ENCODE assay signal across 1 cellular context in the genomic region with DNA sequence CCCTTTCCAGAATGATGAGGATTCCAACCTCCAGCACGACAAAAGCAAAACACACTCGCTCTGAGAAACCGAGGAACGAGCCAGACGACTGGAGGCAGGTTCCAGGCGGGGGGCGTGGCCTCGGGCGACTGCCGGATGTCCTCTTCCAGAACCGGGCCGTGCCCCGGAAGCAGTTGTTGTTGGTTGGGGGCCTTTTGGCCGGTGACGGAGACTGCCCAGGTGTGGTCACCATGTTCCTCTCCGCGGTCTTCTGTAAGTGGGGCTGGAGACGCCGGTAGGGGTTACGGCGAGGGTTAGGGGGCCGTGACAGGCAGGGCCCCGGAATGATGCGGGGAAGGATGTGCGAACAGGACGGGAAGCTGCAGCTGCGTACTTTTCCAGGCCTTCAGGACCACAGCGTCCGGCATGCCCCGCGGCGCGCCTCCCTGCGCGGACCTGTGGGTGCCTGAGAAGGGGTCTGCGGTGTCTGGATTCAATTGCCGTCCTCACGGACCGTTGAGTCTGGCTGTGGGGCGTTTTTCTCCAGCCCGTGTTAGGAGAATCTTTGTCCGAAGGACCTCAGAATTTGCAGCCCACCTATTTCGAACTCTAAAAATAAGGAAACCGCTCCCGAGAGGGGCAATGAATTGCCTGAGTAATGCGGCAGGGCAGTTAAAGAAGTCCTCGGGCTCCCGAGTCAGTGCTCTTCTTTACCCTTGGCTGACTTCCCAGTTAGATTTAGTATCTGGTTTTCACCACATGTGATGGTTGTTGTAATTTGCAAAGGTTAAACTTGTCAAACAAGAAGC.
TF ChIP-seq lines count a peak whose summit lies in the region.

A gene (plus strand): TSS at position 172 of the 788 bp plus-strand sequence. CDS start 59 bp downstream, at position 231.

TF ChIP-seq in HepG2, 621 proteins besides CTCF, POLR2A, EP300 and RAD21 (continued from another document and continues in another):
- TF ChIP-seq, protein P1, sequence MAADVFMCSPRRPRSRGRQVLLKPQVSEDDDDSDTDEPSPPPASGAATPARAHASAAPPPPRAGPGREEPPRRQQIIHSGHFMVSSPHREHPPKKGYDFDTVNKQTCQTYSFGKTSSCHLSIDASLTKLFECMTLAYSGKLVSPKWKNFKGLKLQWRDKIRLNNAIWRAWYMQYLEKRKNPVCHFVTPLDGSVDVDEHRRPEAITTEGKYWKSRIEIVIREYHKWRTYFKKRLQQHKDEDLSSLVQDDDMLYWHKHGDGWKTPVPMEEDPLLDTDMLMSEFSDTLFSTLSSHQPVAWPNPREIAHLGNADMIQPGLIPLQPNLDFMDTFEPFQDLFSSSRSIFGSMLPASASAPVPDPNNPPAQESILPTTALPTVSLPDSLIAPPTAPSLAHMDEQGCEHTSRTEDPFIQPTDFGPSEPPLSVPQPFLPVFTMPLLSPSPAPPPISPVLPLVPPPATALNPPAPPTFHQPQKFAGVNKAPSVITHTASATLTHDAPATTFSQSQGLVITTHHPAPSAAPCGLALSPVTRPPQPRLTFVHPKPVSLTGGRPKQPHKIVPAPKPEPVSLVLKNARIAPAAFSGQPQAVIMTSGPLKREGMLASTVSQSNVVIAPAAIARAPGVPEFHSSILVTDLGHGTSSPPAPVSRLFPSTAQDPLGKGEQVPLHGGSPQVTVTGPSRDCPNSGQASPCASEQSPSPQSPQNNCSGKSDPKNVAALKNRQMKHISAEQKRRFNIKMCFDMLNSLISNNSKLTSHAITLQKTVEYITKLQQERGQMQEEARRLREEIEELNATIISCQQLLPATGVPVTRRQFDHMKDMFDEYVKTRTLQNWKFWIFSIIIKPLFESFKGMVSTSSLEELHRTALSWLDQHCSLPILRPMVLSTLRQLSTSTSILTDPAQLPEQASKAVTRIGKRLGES (CRISPR knock-in tag; IDR thresholded peaks at IDR 0.05; ENCODE audit: borderline replicate concordance) = no peak; the same call in 1 of the 2 replicates
- TF ChIP-seq, protein P2, sequence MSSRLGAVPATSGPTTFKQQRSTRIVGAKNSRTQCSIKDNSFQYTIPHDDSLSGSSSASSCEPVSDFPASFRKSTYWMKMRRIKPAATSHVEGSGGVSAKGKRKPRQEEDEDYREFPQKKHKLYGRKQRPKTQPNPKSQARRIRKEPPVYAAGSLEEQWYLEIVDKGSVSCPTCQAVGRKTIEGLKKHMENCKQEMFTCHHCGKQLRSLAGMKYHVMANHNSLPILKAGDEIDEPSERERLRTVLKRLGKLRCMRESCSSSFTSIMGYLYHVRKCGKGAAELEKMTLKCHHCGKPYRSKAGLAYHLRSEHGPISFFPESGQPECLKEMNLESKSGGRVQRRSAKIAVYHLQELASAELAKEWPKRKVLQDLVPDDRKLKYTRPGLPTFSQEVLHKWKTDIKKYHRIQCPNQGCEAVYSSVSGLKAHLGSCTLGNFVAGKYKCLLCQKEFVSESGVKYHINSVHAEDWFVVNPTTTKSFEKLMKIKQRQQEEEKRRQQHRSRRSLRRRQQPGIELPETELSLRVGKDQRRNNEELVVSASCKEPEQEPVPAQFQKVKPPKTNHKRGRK (CRISPR knock-in tag; IDR thresholded peaks at IDR 0.05) = peak; percentile 60; the same call in 1 of the 2 replicates
- no peak for TF ChIP-seq GZF1 (CRISPR knock-in tag; IDR thresholded peaks at IDR 0.05)
- no peak for TF ChIP-seq ZNF367 (CRISPR knock-in tag; IDR thresholded peaks at IDR 0.05; ENCODE audit: borderline replicate concordance)
- TF ChIP-seq MED13 (CRISPR knock-in tag; IDR thresholded peaks at IDR 0.05) = no peak
- no peak for TF ChIP-seq ONECUT2 (CRISPR knock-in tag; IDR thresholded peaks at IDR 0.05)
- peak; percentile 80 for TF ChIP-seq ZNF232 (CRISPR knock-in tag; IDR thresholded peaks at IDR 0.05; ENCODE audit: borderline replicate concordance)
- TF ChIP-seq, protein P3, sequence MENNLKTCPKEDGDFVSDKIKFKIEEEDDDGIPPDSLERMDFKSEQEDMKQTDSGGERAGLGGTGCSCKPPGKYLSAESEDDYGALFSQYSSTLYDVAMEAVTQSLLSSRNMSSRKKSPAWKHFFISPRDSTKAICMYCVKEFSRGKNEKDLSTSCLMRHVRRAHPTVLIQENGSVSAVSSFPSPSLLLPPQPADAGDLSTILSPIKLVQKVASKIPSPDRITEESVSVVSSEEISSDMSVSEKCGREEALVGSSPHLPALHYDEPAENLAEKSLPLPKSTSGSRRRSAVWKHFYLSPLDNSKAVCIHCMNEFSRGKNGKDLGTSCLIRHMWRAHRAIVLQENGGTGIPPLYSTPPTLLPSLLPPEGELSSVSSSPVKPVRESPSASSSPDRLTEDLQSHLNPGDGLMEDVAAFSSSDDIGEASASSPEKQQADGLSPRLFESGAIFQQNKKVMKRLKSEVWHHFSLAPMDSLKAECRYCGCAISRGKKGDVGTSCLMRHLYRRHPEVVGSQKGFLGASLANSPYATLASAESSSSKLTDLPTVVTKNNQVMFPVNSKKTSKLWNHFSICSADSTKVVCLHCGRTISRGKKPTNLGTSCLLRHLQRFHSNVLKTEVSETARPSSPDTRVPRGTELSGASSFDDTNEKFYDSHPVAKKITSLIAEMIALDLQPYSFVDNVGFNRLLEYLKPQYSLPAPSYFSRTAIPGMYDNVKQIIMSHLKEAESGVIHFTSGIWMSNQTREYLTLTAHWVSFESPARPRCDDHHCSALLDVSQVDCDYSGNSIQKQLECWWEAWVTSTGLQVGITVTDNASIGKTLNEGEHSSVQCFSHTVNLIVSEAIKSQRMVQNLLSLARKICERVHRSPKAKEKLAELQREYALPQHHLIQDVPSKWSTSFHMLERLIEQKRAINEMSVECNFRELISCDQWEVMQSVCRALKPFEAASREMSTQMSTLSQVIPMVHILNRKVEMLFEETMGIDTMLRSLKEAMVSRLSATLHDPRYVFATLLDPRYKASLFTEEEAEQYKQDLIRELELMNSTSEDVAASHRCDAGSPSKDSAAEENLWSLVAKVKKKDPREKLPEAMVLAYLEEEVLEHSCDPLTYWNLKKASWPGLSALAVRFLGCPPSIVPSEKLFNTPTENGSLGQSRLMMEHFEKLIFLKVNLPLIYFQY (CRISPR knock-in tag; IDR thresholded peaks at IDR 0.05; ENCODE audit: borderline replicate concordance) = peak; percentile 83
- TF ChIP-seq ZFP36L2 (CRISPR knock-in tag; IDR thresholded peaks at IDR 0.05) = no peak
- TF ChIP-seq RBM22 (optimal IDR thresholded peaks at IDR 0.05; ENCODE audit: low read length) = peak; percentile 96
- TF ChIP-seq ZNF546 (CRISPR knock-in tag; conservative IDR thresholded peaks at IDR 0.05) = peak; percentile 96; the same call in 1 of the 2 replicates
- TF ChIP-seq, protein P4, sequence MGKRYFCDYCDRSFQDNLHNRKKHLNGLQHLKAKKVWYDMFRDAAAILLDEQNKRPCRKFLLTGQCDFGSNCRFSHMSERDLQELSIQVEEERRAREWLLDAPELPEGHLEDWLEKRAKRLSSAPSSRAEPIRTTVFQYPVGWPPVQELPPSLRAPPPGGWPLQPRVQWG (CRISPR knock-in tag; IDR thresholded peaks at IDR 0.05; ENCODE audit: borderline replicate concordance, low read depth) = no peak
- no peak for TF ChIP-seq ZNF207 (IDR thresholded peaks at IDR 0.05; ENCODE audit: borderline replicate concordance)
- no peak; the same call in 1 of the 2 replicates for TF ChIP-seq ZNF446 (CRISPR knock-in tag; IDR thresholded peaks at IDR 0.05)
- TF ChIP-seq, protein P5, sequence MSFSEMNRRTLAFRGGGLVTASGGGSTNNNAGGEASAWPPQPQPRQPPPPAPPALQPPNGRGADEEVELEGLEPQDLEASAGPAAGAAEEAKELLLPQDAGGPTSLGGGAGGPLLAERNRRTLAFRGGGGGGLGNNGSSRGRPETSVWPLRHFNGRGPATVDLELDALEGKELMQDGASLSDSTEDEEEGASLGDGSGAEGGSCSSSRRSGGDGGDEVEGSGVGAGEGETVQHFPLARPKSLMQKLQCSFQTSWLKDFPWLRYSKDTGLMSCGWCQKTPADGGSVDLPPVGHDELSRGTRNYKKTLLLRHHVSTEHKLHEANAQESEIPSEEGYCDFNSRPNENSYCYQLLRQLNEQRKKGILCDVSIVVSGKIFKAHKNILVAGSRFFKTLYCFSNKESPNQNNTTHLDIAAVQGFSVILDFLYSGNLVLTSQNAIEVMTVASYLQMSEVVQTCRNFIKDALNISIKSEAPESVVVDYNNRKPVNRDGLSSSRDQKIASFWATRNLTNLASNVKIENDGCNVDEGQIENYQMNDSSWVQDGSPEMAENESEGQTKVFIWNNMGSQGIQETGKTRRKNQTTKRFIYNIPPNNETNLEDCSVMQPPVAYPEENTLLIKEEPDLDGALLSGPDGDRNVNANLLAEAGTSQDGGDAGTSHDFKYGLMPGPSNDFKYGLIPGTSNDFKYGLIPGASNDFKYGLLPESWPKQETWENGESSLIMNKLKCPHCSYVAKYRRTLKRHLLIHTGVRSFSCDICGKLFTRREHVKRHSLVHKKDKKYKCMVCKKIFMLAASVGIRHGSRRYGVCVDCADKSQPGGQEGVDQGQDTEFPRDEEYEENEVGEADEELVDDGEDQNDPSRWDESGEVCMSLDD (CRISPR knock-in tag; IDR thresholded peaks at IDR 0.05; ENCODE audit: borderline replicate concordance) = no peak
- peak; percentile 41 for TF ChIP-seq MED8 (CRISPR knock-in tag; IDR thresholded peaks at IDR 0.05; ENCODE audit: insufficient replicate concordance)
- peak; percentile 22; the same call in 1 of the 2 replicates for TF ChIP-seq ZNF816 (CRISPR knock-in tag; IDR thresholded peaks at IDR 0.05; ENCODE audit: borderline replicate concordance)
- peak; percentile 75; the same call in 1 of the 2 replicates for TF ChIP-seq KAT7 (CRISPR knock-in tag; IDR thresholded peaks at IDR 0.05; ENCODE audit: borderline replicate concordance)
- peak; percentile 64; the same call in 1 of the 2 replicates for TF ChIP-seq HNRNPL (IDR thresholded peaks at IDR 0.05; ENCODE audit: low read depth, low read length)
- TF ChIP-seq ZNF12 (CRISPR knock-in tag; IDR thresholded peaks at IDR 0.05) = no peak
- TF ChIP-seq CBFB (CRISPR knock-in tag; IDR thresholded peaks at IDR 0.05) = peak; percentile 89; the same call in 1 of the 2 replicates
- TF ChIP-seq RFXAP (CRISPR knock-in tag; IDR thresholded peaks at IDR 0.05; ENCODE audit: borderline replicate concordance) = peak; percentile 75; the same call in 1 of the 2 replicates
- TF ChIP-seq NCOA2 (CRISPR knock-in tag; IDR thresholded peaks at IDR 0.05) = no peak; the same call in 1 of the 2 replicates
- peak; percentile 47; the same call in 1 of the 2 replicates for TF ChIP-seq FIP1L1 (IDR thresholded peaks at IDR 0.05; ENCODE audit: borderline replicate concordance, insufficient read depth, low read depth, low read length)
- TF ChIP-seq RXRB (CRISPR knock-in tag; IDR thresholded peaks at IDR 0.05; ENCODE audit: borderline replicate concordance) = peak; percentile 79
- TF ChIP-seq PAF1 (CRISPR knock-in tag; IDR thresholded peaks at IDR 0.05) = peak; percentile 99
- TF ChIP-seq THYN1 (CRISPR knock-in tag; IDR thresholded peaks at IDR 0.05; ENCODE audit: borderline replicate concordance, low read depth) = no peak
- TF ChIP-seq ATRX (CRISPR knock-in tag; IDR thresholded peaks at IDR 0.05; ENCODE audit: borderline replicate concordance) = no peak
- TF ChIP-seq, protein P6, sequence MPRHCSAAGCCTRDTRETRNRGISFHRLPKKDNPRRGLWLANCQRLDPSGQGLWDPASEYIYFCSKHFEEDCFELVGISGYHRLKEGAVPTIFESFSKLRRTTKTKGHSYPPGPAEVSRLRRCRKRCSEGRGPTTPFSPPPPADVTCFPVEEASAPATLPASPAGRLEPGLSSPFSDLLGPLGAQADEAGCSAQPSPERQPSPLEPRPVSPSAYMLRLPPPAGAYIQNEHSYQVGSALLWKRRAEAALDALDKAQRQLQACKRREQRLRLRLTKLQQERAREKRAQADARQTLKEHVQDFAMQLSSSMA (CRISPR knock-in tag; IDR thresholded peaks at IDR 0.05) = peak; percentile 56; the same call in 1 of the 2 replicates
- TF ChIP-seq, protein P7, sequence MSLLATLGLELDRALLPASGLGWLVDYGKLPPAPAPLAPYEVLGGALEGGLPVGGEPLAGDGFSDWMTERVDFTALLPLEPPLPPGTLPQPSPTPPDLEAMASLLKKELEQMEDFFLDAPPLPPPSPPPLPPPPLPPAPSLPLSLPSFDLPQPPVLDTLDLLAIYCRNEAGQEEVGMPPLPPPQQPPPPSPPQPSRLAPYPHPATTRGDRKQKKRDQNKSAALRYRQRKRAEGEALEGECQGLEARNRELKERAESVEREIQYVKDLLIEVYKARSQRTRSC (CRISPR knock-in tag; IDR thresholded peaks at IDR 0.05; ENCODE audit: low read depth) = no peak
- TF ChIP-seq ZMYM4 (CRISPR knock-in tag; IDR thresholded peaks at IDR 0.05) = peak; percentile 95
- TF ChIP-seq BRCA1 (CRISPR knock-in tag; IDR thresholded peaks at IDR 0.05) = no peak
- no peak for TF ChIP-seq ZNF251 (CRISPR knock-in tag; IDR thresholded peaks at IDR 0.05)
- TF ChIP-seq, protein P8, sequence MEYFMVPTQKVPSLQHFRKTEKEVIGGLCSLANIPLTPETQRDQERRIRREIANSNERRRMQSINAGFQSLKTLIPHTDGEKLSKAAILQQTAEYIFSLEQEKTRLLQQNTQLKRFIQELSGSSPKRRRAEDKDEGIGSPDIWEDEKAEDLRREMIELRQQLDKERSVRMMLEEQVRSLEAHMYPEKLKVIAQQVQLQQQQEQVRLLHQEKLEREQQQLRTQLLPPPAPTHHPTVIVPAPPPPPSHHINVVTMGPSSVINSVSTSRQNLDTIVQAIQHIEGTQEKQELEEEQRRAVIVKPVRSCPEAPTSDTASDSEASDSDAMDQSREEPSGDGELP (IDR thresholded peaks at IDR 0.05; ENCODE audit: borderline replicate concordance, low read depth) = peak; percentile 72; the same call in 1 of the 2 replicates
- TF ChIP-seq, protein P9, sequence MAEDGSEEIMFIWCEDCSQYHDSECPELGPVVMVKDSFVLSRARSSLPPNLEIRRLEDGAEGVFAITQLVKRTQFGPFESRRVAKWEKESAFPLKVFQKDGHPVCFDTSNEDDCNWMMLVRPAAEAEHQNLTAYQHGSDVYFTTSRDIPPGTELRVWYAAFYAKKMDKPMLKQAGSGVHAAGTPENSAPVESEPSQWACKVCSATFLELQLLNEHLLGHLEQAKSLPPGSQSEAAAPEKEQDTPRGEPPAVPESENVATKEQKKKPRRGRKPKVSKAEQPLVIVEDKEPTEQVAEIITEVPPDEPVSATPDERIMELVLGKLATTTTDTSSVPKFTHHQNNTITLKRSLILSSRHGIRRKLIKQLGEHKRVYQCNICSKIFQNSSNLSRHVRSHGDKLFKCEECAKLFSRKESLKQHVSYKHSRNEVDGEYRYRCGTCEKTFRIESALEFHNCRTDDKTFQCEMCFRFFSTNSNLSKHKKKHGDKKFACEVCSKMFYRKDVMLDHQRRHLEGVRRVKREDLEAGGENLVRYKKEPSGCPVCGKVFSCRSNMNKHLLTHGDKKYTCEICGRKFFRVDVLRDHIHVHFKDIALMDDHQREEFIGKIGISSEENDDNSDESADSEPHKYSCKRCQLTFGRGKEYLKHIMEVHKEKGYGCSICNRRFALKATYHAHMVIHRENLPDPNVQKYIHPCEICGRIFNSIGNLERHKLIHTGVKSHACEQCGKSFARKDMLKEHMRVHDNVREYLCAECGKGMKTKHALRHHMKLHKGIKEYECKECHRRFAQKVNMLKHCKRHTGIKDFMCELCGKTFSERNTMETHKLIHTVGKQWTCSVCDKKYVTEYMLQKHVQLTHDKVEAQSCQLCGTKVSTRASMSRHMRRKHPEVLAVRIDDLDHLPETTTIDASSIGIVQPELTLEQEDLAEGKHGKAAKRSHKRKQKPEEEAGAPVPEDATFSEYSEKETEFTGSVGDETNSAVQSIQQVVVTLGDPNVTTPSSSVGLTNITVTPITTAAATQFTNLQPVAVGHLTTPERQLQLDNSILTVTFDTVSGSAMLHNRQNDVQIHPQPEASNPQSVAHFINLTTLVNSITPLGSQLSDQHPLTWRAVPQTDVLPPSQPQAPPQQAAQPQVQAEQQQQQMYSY (CRISPR knock-in tag; IDR thresholded peaks at IDR 0.05) = no peak; the same call in 1 of the 2 replicates
- no peak for TF ChIP-seq STAG1 (CRISPR knock-in tag; IDR thresholded peaks at IDR 0.05)
- TF ChIP-seq HMGA1 (CRISPR knock-in tag; conservative IDR thresholded peaks at IDR 0.05) = no peak
- peak; percentile 86; the same call in 1 of the 2 replicates for TF ChIP-seq ZFP1 (CRISPR knock-in tag; IDR thresholded peaks at IDR 0.05)
- no peak for TF ChIP-seq RNF2 (conservative IDR thresholded peaks at IDR 0.05; ENCODE audit: low read depth)
- TF ChIP-seq BCL6 (CRISPR knock-in tag; IDR thresholded peaks at IDR 0.05) = peak; percentile 74
- peak; percentile 81 for TF ChIP-seq ZC3H13 (CRISPR knock-in tag; IDR thresholded peaks at IDR 0.05)
